Comparison of ENCODE assay signal across 12 cellular contexts in genomic region chr10:480928-481551, GRCh38.
DNase-seq lines count a peak whose midpoint lies in the region; ATAC-seq, FAIRE-seq and TF ChIP-seq lines count a peak whose summit lies in the region.
"Had no signal": no experiment of that assay in that cellular context is flagged by ENCODE, and none has a peak within 500 bp of the region (broad histone marks: within the 10 kb centered on the region; RNA-seq: fewer than 3 reads in every experiment).

No MANE protein-coding gene starts in this region.

- H3K9me3 Mint-ChIP-seq in activated naive CD8-positive, alpha-beta T cell treated with anti-CD3 and anti-CD28 coated beads, Interleukin-2, amount 10 ng/mL, durations not matched to agents 7 days and 5 days = peaks cover 6% of the 10 kb centered on the region
- peaks cover 9% of the 10 kb centered on the region for H3K9me3 Mint-ChIP-seq in activated naive CD8-positive, alpha-beta T cell treated with anti-CD3 and anti-CD28 coated beads, Interleukin-2, amount 50 U/mL, for 24 hours

- DNase-seq in activated naive CD8-positive, alpha-beta T cell treated with anti-CD3 and anti-CD28 coated beads, Interleukin-2, amount 10 ng/mL, durations not matched to agents 7 days and 5 days = peak; percentile 25
- no peak for DNase-seq in activated naive CD8-positive, alpha-beta T cell treated with anti-CD3 and anti-CD28 coated beads, Interleukin-2, amount 50 U/mL, for 24 hours
- peak; percentile 27 to 48 for DNase-seq in cardiac fibroblast (ENCODE audit: low read depth in 2 of 2)
- no peak for DNase-seq in A172 (ENCODE audit: low spot score)
- DNase-seq in RCC 7860 (ENCODE audit: low spot score) = no peak
- DNase-seq: CD4-positive, alpha-beta T cell; lower lobe of right lung; stimulated activated CD4-positive, alpha-beta T cell treated with anti-CD3 and anti-CD28 coated beads, Interleukin-1b, Interleukin-23, amount 100 ng/mL, for 48 hours had no signal

- peaks cover 4% of the 10 kb centered on the region for H3K27me3 Mint-ChIP-seq in activated naive CD8-positive, alpha-beta T cell treated with anti-CD3 and anti-CD28 coated beads, Interleukin-2, amount 10 ng/mL, durations not matched to agents 7 days and 5 days
- H3K27me3 Mint-ChIP-seq in activated naive CD8-positive, alpha-beta T cell treated with anti-CD3 and anti-CD28 coated beads, Interleukin-2, amount 50 U/mL, for 24 hours = peaks cover 2% of the 10 kb centered on the region
- H3K27me3 Mint-ChIP-seq: CD4-positive, alpha-beta T cell had no signal

- no peak overlapping the region for H3K27ac Mint-ChIP-seq in activated naive CD8-positive, alpha-beta T cell treated with anti-CD3 and anti-CD28 coated beads, Interleukin-2, amount 10 ng/mL, durations not matched to agents 7 days and 5 days
- H3K27ac Mint-ChIP-seq in activated naive CD8-positive, alpha-beta T cell treated with anti-CD3 and anti-CD28 coated beads, Interleukin-2, amount 50 U/mL, for 24 hours = no peak overlapping the region
- H3K27ac Mint-ChIP-seq: CD4-positive, alpha-beta T cell had no signal

- FAIRE-seq in RCC 7860 (lab: Jason Lieb, UNC) = no peak
- FAIRE-seq: GM18507 had no signal

- no peak for ATAC-seq in activated naive CD8-positive, alpha-beta T cell treated with anti-CD3 and anti-CD28 coated beads, Interleukin-2, amount 10 ng/mL, durations not matched to agents 7 days and 5 days (ENCODE audit: low read depth)
- ATAC-seq in activated naive CD8-positive, alpha-beta T cell treated with anti-CD3 and anti-CD28 coated beads, Interleukin-2, amount 50 U/mL, for 24 hours = no peak
- ATAC-seq in GM21576 (IDR thresholded peaks at IDR 0.05; ENCODE audit: unreplicated experiment) (no peak), HG03457 (IDR thresholded peaks at IDR 0.05; ENCODE audit: unreplicated experiment) (no peak)
- ATAC-seq: lower lobe of right lung had no signal

- no peaks in the 10 kb centered on the region for H3K27me3 ChIP-seq in layer of hippocampus (ENCODE audit: control insufficient read depth, insufficient read depth, low read length)

- TF ChIP-seq CTCF in cardiac fibroblast (IDR thresholded peaks at IDR 0.05; ENCODE audit: low read depth, low read length) = no peak

- H3K27ac ChIP-seq in layer of hippocampus (ENCODE audit: low read depth, low read length) = peak overlapping the region; percentile 42
- H3K27ac ChIP-seq: lower lobe of right lung had no signal

- H3K4me3 ChIP-seq in cardiac fibroblast (replicated peaks in 1 of 2; ENCODE audit: low read depth in 2 of 2, low read length in 2 of 2) = no peak overlapping the region
- H3K4me3 ChIP-seq: lower lobe of right lung had no signal

- POLR2A ChIA-PET in activated naive CD8-positive, alpha-beta T cell treated with anti-CD3 and anti-CD28 coated beads, Interleukin-2, amount 10 ng/mL, durations not matched to agents 7 days and 5 days (lab: Charles Lee) = no interaction called here

- peaks cover 11% of the 10 kb centered on the region for H3K4me1 Mint-ChIP-seq in activated naive CD8-positive, alpha-beta T cell treated with anti-CD3 and anti-CD28 coated beads, Interleukin-2, amount 10 ng/mL, durations not matched to agents 7 days and 5 days
- peaks cover 11% of the 10 kb centered on the region for H3K4me1 Mint-ChIP-seq in activated naive CD8-positive, alpha-beta T cell treated with anti-CD3 and anti-CD28 coated beads, Interleukin-2, amount 50 U/mL, for 24 hours

- H3K36me3 Mint-ChIP-seq in activated naive CD8-positive, alpha-beta T cell treated with anti-CD3 and anti-CD28 coated beads, Interleukin-2, amount 10 ng/mL, durations not matched to agents 7 days and 5 days = peaks cover 6% of the 10 kb centered on the region
- H3K36me3 Mint-ChIP-seq in activated naive CD8-positive, alpha-beta T cell treated with anti-CD3 and anti-CD28 coated beads, Interleukin-2, amount 50 U/mL, for 24 hours (ENCODE audit: low read depth) = peaks cover 1% of the 10 kb centered on the region

- no peak overlapping the region for H3K4me3 Mint-ChIP-seq in activated naive CD8-positive, alpha-beta T cell treated with anti-CD3 and anti-CD28 coated beads, Interleukin-2, amount 10 ng/mL, durations not matched to agents 7 days and 5 days
- H3K4me3 Mint-ChIP-seq in activated naive CD8-positive, alpha-beta T cell treated with anti-CD3 and anti-CD28 coated beads, Interleukin-2, amount 50 U/mL, for 24 hours = no peak overlapping the region

Comparison
In these comparisons a context has a peak if more than half of its experiments do, and no peak if none do; other contexts are left out.
1. DNase-seq: peak in activated naive CD8-positive, alpha-beta T cell treated with anti-CD3 and anti-CD28 coated beads, Interleukin-2, amount 10 ng/mL, durations not matched to agents 7 days and 5 days (single experiment) and cardiac fibroblast (2 of 2); none in activated naive CD8-positive, alpha-beta T cell treated with anti-CD3 and anti-CD28 coated beads, Interleukin-2, amount 50 U/mL, for 24 hours (single experiment), A172 (single experiment) and RCC 7860 (single experiment).